Comparison of ENCODE assay signal across 32 cellular contexts in the genomic region with DNA sequence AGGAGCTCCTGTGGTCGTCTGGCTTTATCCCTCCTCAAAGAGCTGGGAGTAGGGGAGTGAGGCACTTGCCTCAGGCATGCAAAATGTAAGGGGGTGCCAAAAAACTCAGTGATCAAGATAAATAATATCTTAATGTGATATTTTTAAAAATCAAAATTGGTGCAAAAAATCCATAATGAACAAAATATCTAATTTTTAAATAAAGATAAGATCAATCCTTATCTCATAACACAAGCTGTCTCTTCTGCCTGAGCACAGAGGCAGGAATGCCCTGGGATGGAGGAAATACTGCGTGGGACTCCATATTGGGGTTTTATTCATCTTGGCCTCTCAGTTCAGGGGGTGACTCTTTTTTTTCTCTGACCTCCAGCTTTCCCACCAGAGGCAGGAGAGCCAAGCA.
"Had no signal": no experiment of that assay in that cellular context is flagged by ENCODE, and none has a peak within 500 bp of the region (broad histone marks: within the 10 kb centered on the region; RNA-seq: fewer than 3 reads in every experiment).

No MANE protein-coding gene starts in this region.

- H3K36me3 ChIP-seq: ovary, spleen, suprapubic skin, tibial artery, transverse colon, upper lobe of right lung, uterus had no signal

- H3K4me3 ChIP-seq: ovary, psoas muscle, skin epidermis, smooth muscle cell, spleen, suprapubic skin, testis, tibial artery, transverse colon, upper lobe of right lung, uterus had no signal

- H3K9me3 Mint-ChIP-seq: natural killer cell; neural crest cell; stimulated activated naive CD8-positive, alpha-beta T cell treated with anti-CD3 and anti-CD28 coated beads, Interleukin-15, amount 100 ng/mL, for 72 hours; type B pancreatic cell had no signal

- H3K4me1 ChIP-seq: parathyroid adenoma, psoas muscle, suprapubic skin, testis, tibial artery, transverse colon, upper lobe of right lung, uterus had no signal

- H3K27ac ChIP-seq: ovary, parathyroid adenoma, psoas muscle, skin epidermis, spleen, suprapubic skin, testis, tibial artery, transverse colon, upper lobe of right lung, uterus had no signal

- H3K27me3 ChIP-seq: ovary, testis, uterus had no signal

- H3K36me3 Mint-ChIP-seq: naive thymus-derived CD4-positive, alpha-beta T cell; natural killer cell; stimulated activated memory B cell treated with anti-CD40 and anti-IgM and Interleukin-4, amounts not matched to agents 10 μg/mL and 1 μg/mL and 100 μg/mL, for 72 hours; type B pancreatic cell had no signal

- H3K79me2 ChIP-seq: parathyroid adenoma had no signal

- H3K4me3 Mint-ChIP-seq: naive thymus-derived CD4-positive, alpha-beta T cell; natural killer cell; nephron progenitor cell; neural crest cell; stimulated activated memory B cell treated with anti-CD40 and anti-IgM and Interleukin-4, amounts not matched to agents 10 μg/mL and 1 μg/mL and 100 μg/mL, for 72 hours; stimulated activated naive CD8-positive, alpha-beta T cell treated with anti-CD3 and anti-CD28 coated beads, Interleukin-15, amount 100 ng/mL, for 72 hours; type B pancreatic cell had no signal

- H3K9ac ChIP-seq: parathyroid adenoma had no signal

- H2AFZ ChIP-seq: parathyroid adenoma had no signal

- ATAC-seq: naive thymus-derived CD4-positive, alpha-beta T cell; natural killer cell; psoas muscle; right cardiac atrium; sciatic nerve; stimulated activated memory B cell treated with anti-CD40 and anti-IgM and Interleukin-4, amounts not matched to agents 10 μg/mL and 1 μg/mL and 100 μg/mL, for 72 hours; stimulated activated naive CD8-positive, alpha-beta T cell treated with anti-CD3 and anti-CD28 coated beads, Interleukin-15, amount 100 ng/mL, for 72 hours; stimulated activated naive CD8-positive, alpha-beta T cell treated with anti-CD3 and anti-CD28 coated beads, Interleukin-15, Interleukin-2, amounts not matched to agents 100 U/mL and 50 U/mL, for 24 hours; upper lobe of right lung had no signal

- DNase-seq: naive thymus-derived CD4-positive, alpha-beta T cell; natural killer cell; nephron progenitor cell; occipital lobe; ovary; posterior cingulate gyrus; psoas muscle; right cardiac atrium; spleen; stimulated activated CD4-positive, alpha-beta T cell treated with anti-CD3 and anti-CD28 coated beads, Interleukin-12 subunit alpha, Interleukin-12 subunit beta, amount 100 ng/mL, for 4 hours; stimulated activated CD4-positive, alpha-beta T cell treated with anti-CD3 and anti-CD28 coated beads, Interleukin-1b, Interleukin-23, amount 100 ng/mL, for 48 hours; stimulated activated CD4-positive, alpha-beta T cell treated with anti-CD3 and anti-CD28 coated beads, Interleukin-4, amount 100 ng/mL, for 1 hour; stimulated activated CD4-positive, alpha-beta T cell treated with anti-CD3 and anti-CD28 coated beads, Interleukin-4, amount 100 ng/mL, for 4 hours; stimulated activated CD8-positive, alpha-beta memory T cell treated with anti-CD3 and anti-CD28 coated beads, Interleukin-4, amount 100 ng/mL, for 48 hours; stimulated activated naive CD4-positive, alpha-beta T cell; stimulated activated naive CD8-positive, alpha-beta T cell treated with anti-CD3 and anti-CD28 coated beads, Interleukin-15, amount 100 ng/mL, for 72 hours; stimulated activated naive CD8-positive, alpha-beta T cell treated with anti-CD3 and anti-CD28 coated beads, Interleukin-15, Interleukin-2, amounts not matched to agents 100 U/mL and 50 U/mL, for 24 hours; substantia nigra; testis; tibial artery; transverse colon; upper lobe of right lung; uterus had no signal

- H3K9me3 ChIP-seq: ovary, psoas muscle, suprapubic skin, testis, tibial artery, transverse colon, upper lobe of right lung, uterus had no signal

- H3K27ac Mint-ChIP-seq: naive thymus-derived CD4-positive, alpha-beta T cell; natural killer cell; nephron progenitor cell; progenitor cell of endocrine pancreas; stimulated activated memory B cell treated with anti-CD40 and anti-IgM and Interleukin-4, amounts not matched to agents 10 μg/mL and 1 μg/mL and 100 μg/mL, for 72 hours; stimulated activated naive CD8-positive, alpha-beta T cell treated with anti-CD3 and anti-CD28 coated beads, Interleukin-15, amount 100 ng/mL, for 72 hours; type B pancreatic cell had no signal

- H3K4me2 ChIP-seq: smooth muscle cell had no signal

- H3K4me1 Mint-ChIP-seq: neural crest cell; stimulated activated naive CD8-positive, alpha-beta T cell treated with anti-CD3 and anti-CD28 coated beads, Interleukin-15, amount 100 ng/mL, for 72 hours had no signal
